15 cellular contexts compared by ENCODE assay signal in the genomic region with DNA sequence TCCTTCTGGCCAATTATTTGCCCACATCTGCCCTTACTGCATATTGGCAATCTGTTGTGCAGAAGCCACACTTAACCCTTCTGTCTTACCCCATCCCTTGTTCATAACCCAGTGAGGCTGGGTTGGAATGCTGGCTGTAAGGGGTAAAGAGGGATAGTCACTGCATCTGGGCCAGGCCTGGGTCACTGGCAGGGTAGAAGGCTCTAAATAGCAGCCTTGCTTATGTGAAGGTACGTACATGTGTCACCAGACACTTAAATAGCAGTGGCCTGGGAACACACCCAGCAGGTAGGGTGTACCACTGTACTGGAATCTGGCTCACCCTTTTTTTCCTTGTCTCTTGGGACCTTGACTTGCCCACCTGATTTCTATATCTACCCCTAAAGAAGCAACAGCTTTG. TPM values are rescaled to one million over a fixed set of nuclear protein-coding genes. Genes with fewer than 3 reads are reported as not detected.
DNase-seq lines count a peak whose midpoint lies in the region; ATAC-seq and TF ChIP-seq lines count a peak whose summit lies in the region.
"Had no signal": no experiment of that assay in that cellular context is flagged by ENCODE, and none has a peak within 500 bp of the region (broad histone marks: within the 10 kb centered on the region; RNA-seq: fewer than 3 reads in every experiment).

No MANE protein-coding gene starts in this region.

- no peak overlapping the region for H3K4me3 ChIP-seq in DND-41 (ENCODE audit: low read depth in 1 of 2, low read length in 2 of 2)
- no peak overlapping the region for H3K4me3 ChIP-seq in PC-3 (ENCODE audit: low read length)
- no peak overlapping the region for H3K4me3 ChIP-seq in heart left ventricle
- H3K4me3 ChIP-seq in PC-9 = no peak overlapping the region
- H3K4me3 ChIP-seq: colonic mucosa had no signal

- H3F3A ChIP-seq in PC-3 (ENCODE audit: low read length, unreplicated experiment) (no peaks in the 10 kb centered on the region), PC-9 (ENCODE audit: insufficient read depth, low read depth) (peaks cover 22% of the 10 kb centered on the region)

- H2AFZ ChIP-seq in DND-41 (ENCODE audit: low read depth, low read length) (no peak overlapping the region), PC-3 (ENCODE audit: low read length) (no peak overlapping the region), PC-9 (no peak overlapping the region)

- H3K4me2 ChIP-seq in DND-41 (ENCODE audit: insufficient read depth, low read length) = no peak overlapping the region
- no peak overlapping the region for H3K4me2 ChIP-seq in PC-3 (ENCODE audit: low read length)
- H3K4me2 ChIP-seq in PC-9 = no peak overlapping the region

- H3K4me1 ChIP-seq in DND-41 (ENCODE audit: insufficient read depth, low read length) (no peaks in the 10 kb centered on the region), PC-3 (ENCODE audit: insufficient read depth, low read length) (peaks cover 10% of the 10 kb centered on the region), heart left ventricle (peaks cover 0 to 38% (median 18%) of the 10 kb centered on the region in 12 donors), PC-9 (replicated peaks; ENCODE audit: insufficient read depth) (peaks cover 3% of the 10 kb centered on the region; the same call in 1 of the 2 replicates)

- ATAC-seq in DND-41 (ENCODE audit: insufficient read depth, low read depth) (0 out of 3 replicates have a peak, but pooled peaks have one; percentile 32), PC-3 (peak; percentile 30), heart left ventricle (peak; percentile 84 to 89 (median 87)), HG02970 (IDR thresholded peaks at IDR 0.05; ENCODE audit: low FRiP score, unreplicated experiment) (no peak)
- no peak for ATAC-seq in activated naive CD4-positive, alpha-beta T cell treated with anti-CD3 and anti-CD28 coated beads, Interleukin-2, amount 50 U/mL, for 72 hours

- no peaks in the 10 kb centered on the region for H3K9me3 Mint-ChIP-seq in progenitor cell of endocrine pancreas (ENCODE audit: low read depth)
- no peaks in the 10 kb centered on the region for H3K9me3 Mint-ChIP-seq in activated naive CD4-positive, alpha-beta T cell treated with anti-CD3 and anti-CD28 coated beads, Interleukin-2, amount 50 U/mL, for 72 hours
- H3K9me3 Mint-ChIP-seq: activated naive CD8-positive, alpha-beta T cell treated with anti-CD3 and anti-CD28 coated beads for 36 hours had no signal

- H3K79me2 ChIP-seq in DND-41 (ENCODE audit: insufficient read depth, low read length) (no peaks in the 10 kb centered on the region), PC-3 (ENCODE audit: low read length) (no peaks in the 10 kb centered on the region), PC-9 (ENCODE audit: low read depth) (no peaks in the 10 kb centered on the region)

- H3K9me2 ChIP-seq in PC-3 (replicated peaks; ENCODE audit: low read length) (no peaks in the 10 kb centered on the region), PC-9 (ENCODE audit: insufficient read depth) (no peaks in the 10 kb centered on the region)

- WGBS in heart left ventricle, 4 donors = 35 to 71% (median 47%) methylated on average over 1 of the region's 1 CpG

- BruUV-seq in PC-3 (replicated peaks; lab: Mats Ljungman, UMichigan) (no TSS peak), PC-9 (replicated peaks; lab: Mats Ljungman, UMichigan) (no TSS peak)

- H3K36me3 ChIP-seq in DND-41 (ENCODE audit: insufficient read depth, low read length) (peaks cover 9% of the 10 kb centered on the region), PC-3 (ENCODE audit: low read depth, low read length) (peaks cover 12% of the 10 kb centered on the region; the same call in 1 of the 2 replicates), heart left ventricle (peaks cover 0 to 20% (median 9%) of the 10 kb centered on the region in 9 donors), PC-9 (ENCODE audit: low read depth) (no peaks in the 10 kb centered on the region)

- H4K20me1 ChIP-seq in DND-41 (ENCODE audit: insufficient read depth, low read length) = peaks cover 12% of the 10 kb centered on the region; the same call in 1 of the 2 replicates
- H4K20me1 ChIP-seq in PC-3 (ENCODE audit: low read length) = no peaks in the 10 kb centered on the region; the same call in 1 of the 2 replicates
- H4K20me1 ChIP-seq in PC-9 (ENCODE audit: insufficient read depth) = no peaks in the 10 kb centered on the region

- peaks cover 14% of the 10 kb centered on the region for H3K4me1 Mint-ChIP-seq in progenitor cell of endocrine pancreas (ENCODE audit: low read depth)

- CTCF ChIA-PET in PC-3 (lab: Charles Lee) = no interaction called here
- CTCF ChIA-PET in PC-9 (lab: Charles Lee) = no interaction called here

- no peak overlapping the region for H3K27ac ChIP-seq in DND-41 (ENCODE audit: low read length)
- H3K27ac ChIP-seq in PC-3 (ENCODE audit: low read length) = no peak overlapping the region
- peak overlapping the region in 9 of 12 donors; percentile 1 to 55 (median 21) for H3K27ac ChIP-seq in heart left ventricle
- H3K27ac ChIP-seq in PC-9 = no peak overlapping the region
- H3K27ac ChIP-seq: C4-2B, colonic mucosa, VCaP had no signal

- TF ChIP-seq POLR2A in heart left ventricle (IDR thresholded peaks at IDR 0.05) = no peak

- intact Hi-C loops in PC-3 (cut with micrococcal nuclease) (no loop called here), heart left ventricle (cut with DNase I) (no loop called here), PC-9 (cut with micrococcal nuclease; ENCODE audit: unreplicated experiment) (no loop called here)

- DNase-seq in DND-41 = no peak
- DNase-seq in PC-3 = no peak
- peak in 3 of 5 donors; percentile 22 to 53 (median 49) for DNase-seq in heart left ventricle
- DNase-seq in progenitor cell of endocrine pancreas (ENCODE audit: low spot score, unreplicated experiment) = no peak
- DNase-seq in PC-9 = no peak
- no peak for DNase-seq in activated naive CD4-positive, alpha-beta T cell treated with anti-CD3 and anti-CD28 coated beads, Interleukin-2, amount 50 U/mL, for 72 hours (ENCODE audit: low spot score in 2 of 2)
- DNase-seq in SKM-1 treated with dmso at 0.1 percent for 144 hours (lab: John Stamatoyannopoulos, UW; ENCODE audit: unreplicated experiment) = no peak
- DNase-seq: activated naive CD8-positive, alpha-beta T cell treated with anti-CD3 and anti-CD28 coated beads for 36 hours; colonic mucosa; NCI-H1092 treated with DMSO at 0.1 percent for 48 hours; NCI-H510A; substantia nigra had no signal

- H3K27me3 Mint-ChIP-seq in progenitor cell of endocrine pancreas = no peaks in the 10 kb centered on the region
- H3K27me3 Mint-ChIP-seq: activated naive CD8-positive, alpha-beta T cell treated with anti-CD3 and anti-CD28 coated beads for 36 hours had no signal

- no peak overlapping the region for H3K9ac ChIP-seq in DND-41 (ENCODE audit: low read depth, low read length)
- H3K9ac ChIP-seq in PC-3 (ENCODE audit: low read length) = no peak overlapping the region

- POLR2A ChIA-PET in PC-3 (lab: Charles Lee; ENCODE audit: unreplicated experiment) (no interaction called here), PC-9 (lab: Charles Lee; ENCODE audit: unreplicated experiment) (no interaction called here)

- H3K9me3 ChIP-seq in DND-41 (ENCODE audit: insufficient read depth, low read length, severe bottlenecking) (no peaks in the 10 kb centered on the region), PC-3 (ENCODE audit: low read length) (no peaks in the 10 kb centered on the region), heart left ventricle (no peaks in the 10 kb centered on the region), PC-9 (ENCODE audit: insufficient read depth, low read depth) (no peaks in the 10 kb centered on the region)
- H3K9me3 ChIP-seq: colonic mucosa had no signal

- no peaks in the 10 kb centered on the region for H3K27me3 ChIP-seq in DND-41 (ENCODE audit: insufficient read depth, low read length, poor library complexity)
- no peaks in the 10 kb centered on the region for H3K27me3 ChIP-seq in PC-3 (ENCODE audit: low read length)
- H3K27me3 ChIP-seq in heart left ventricle = no peaks in the 10 kb centered on the region
- H3K27me3 ChIP-seq in PC-9 (ENCODE audit: insufficient read depth, low read depth) = no peaks in the 10 kb centered on the region
- H3K27me3 ChIP-seq: colonic mucosa had no signal

- H3K36me3 Mint-ChIP-seq in progenitor cell of endocrine pancreas (ENCODE audit: insufficient read depth) = no peaks in the 10 kb centered on the region
- H3K36me3 Mint-ChIP-seq in activated naive CD4-positive, alpha-beta T cell treated with anti-CD3 and anti-CD28 coated beads, Interleukin-2, amount 50 U/mL, for 72 hours = no peaks in the 10 kb centered on the region
- H3K36me3 Mint-ChIP-seq: activated naive CD8-positive, alpha-beta T cell treated with anti-CD3 and anti-CD28 coated beads for 36 hours had no signal

- H3K27ac Mint-ChIP-seq in progenitor cell of endocrine pancreas = peak overlapping the region; percentile 69
- no peak overlapping the region for H3K27ac Mint-ChIP-seq in activated naive CD4-positive, alpha-beta T cell treated with anti-CD3 and anti-CD28 coated beads, Interleukin-2, amount 50 U/mL, for 72 hours
- H3K27ac Mint-ChIP-seq: activated naive CD8-positive, alpha-beta T cell treated with anti-CD3 and anti-CD28 coated beads for 36 hours had no signal

- TF ChIP-seq CTCF in DND-41 (IDR thresholded peaks at IDR 0.05; ENCODE audit: borderline replicate concordance, extremely low read depth, low read length, poor library complexity, severe bottlenecking) (no peak), PC-3 (conservative IDR thresholded peaks at IDR 0.05; ENCODE audit: low read depth, low read length) (no peak), heart left ventricle (IDR thresholded peaks at IDR 0.05) (no peak), progenitor cell of endocrine pancreas (IDR thresholded peaks at IDR 0.05; ENCODE audit: unreplicated experiment) (no peak), PC-9 (conservative IDR thresholded peaks at IDR 0.05) (no peak)

- no peak overlapping the region for H3K4me3 Mint-ChIP-seq in progenitor cell of endocrine pancreas (ENCODE audit: low read depth)
- H3K4me3 Mint-ChIP-seq: activated naive CD8-positive, alpha-beta T cell treated with anti-CD3 and anti-CD28 coated beads for 36 hours had no signal

RNA-seq across cellular contexts. Expression of gene TARS2, which starts 9.9 kb away (rescaled TPM):
- 56.2 and 61.6 TPM in 2 replicates for total RNA-seq in PC-3 (2014; rRNA removed)
- total RNA-seq in heart left ventricle = 10 to 100 TPM; 21.9 to 46.5 (median 28.9) TPM
- polyA plus RNA-seq in heart left ventricle = 10 to 100 TPM; 23.6 to 29.0 TPM
- total RNA-seq in progenitor cell of endocrine pancreas = 28.4 and 30.8 TPM in 2 replicates
- 44.8 and 46.0 TPM in 2 replicates for total RNA-seq in PC-9 (2021)
- total RNA-seq in activated naive CD4-positive, alpha-beta T cell treated with anti-CD3 and anti-CD28 coated beads, Interleukin-2, amount 50 U/mL, for 72 hours = 10 to 100 TPM; 48.7 to 56.4 TPM

RNA-seq across cellular contexts. Expression of gene ECM1, which starts 30.6 kb away (rescaled TPM):
- total RNA-seq in PC-3 (2014; rRNA removed) (2.3 and 3.7 TPM in 2 replicates), heart left ventricle (10 to 100 TPM; 10.9 to 35.3 (median 15.4) TPM), progenitor cell of endocrine pancreas (1.9 and 2.1 TPM in 2 replicates), PC-9 (2021) (6.3 and 10.3 TPM in 2 replicates)
- polyA plus RNA-seq in heart left ventricle = 10 to 100 TPM; 11.3 to 15.6 TPM
- total RNA-seq in activated naive CD4-positive, alpha-beta T cell treated with anti-CD3 and anti-CD28 coated beads, Interleukin-2, amount 50 U/mL, for 72 hours = 1 to 10 TPM; 1.3 to 1.6 TPM

RNA-seq across cellular contexts. Expression of gene FALEC, which starts 38.2 kb away (rescaled TPM):
- 0.73 TPM in 1 of 2 replicates, not detected in the other for total RNA-seq in PC-3 (2014; rRNA removed)
- under 1 TPM in 2 of 9 donors, not detected in 7; 0.51 to 0.96 TPM for total RNA-seq in heart left ventricle
- polyA plus RNA-seq in heart left ventricle = under 1 TPM; 0.18 to 0.46 TPM
- total RNA-seq in progenitor cell of endocrine pancreas = 0.57 TPM in 1 of 2 replicates, not detected in the other
- 0.94 and 2.1 TPM in 2 replicates for total RNA-seq in PC-9 (2021)
- total RNA-seq in activated naive CD4-positive, alpha-beta T cell treated with anti-CD3 and anti-CD28 coated beads, Interleukin-2, amount 50 U/mL, for 72 hours = under 1 TPM; 0.66 to 0.89 TPM
- total RNA-seq: activated naive CD8-positive, alpha-beta T cell treated with anti-CD3 and anti-CD28 coated beads for 36 hours; colonic mucosa had no signal

Comparison
In these comparisons a context has a peak if more than half of its experiments do, and no peak if none do; other contexts are left out.
1. ATAC-seq: peak in DND-41 (single experiment), PC-3 (single experiment) and heart left ventricle (4 of 4); none in HG02970 (single experiment) and activated naive CD4-positive, alpha-beta T cell treated with anti-CD3 and anti-CD28 coated beads, Interleukin-2, amount 50 U/mL, for 72 hours (0 of 2).
2. DNase-seq: peak in heart left ventricle (3 of 5); none in DND-41 (single experiment), PC-3 (single experiment), progenitor cell of endocrine pancreas (single experiment), PC-9 (0 of 2), activated naive CD4-positive, alpha-beta T cell treated with anti-CD3 and anti-CD28 coated beads, Interleukin-2, amount 50 U/mL, for 72 hours (0 of 2) and SKM-1 treated with dmso at 0.1 percent for 144 hours (single experiment).
3. H3K27ac ChIP-seq: peak in heart left ventricle (9 of 12); none in DND-41 (single experiment), PC-3 (single experiment) and PC-9 (single experiment).